Comparison of ENCODE assay signal across 1 cellular context in genomic region chr5:68565427-68565826, GRCh38.
TF ChIP-seq lines count a peak whose summit lies in the region.

No MANE protein-coding gene starts in this region.

TF ChIP-seq in GM23338, 12 proteins besides CTCF, POLR2A, EP300 and RAD21 (continued from another document):
- TF ChIP-seq ZNF462 (CRISPR knock-in tag; IDR thresholded peaks at IDR 0.05) (no peak), CREB1 (CRISPR knock-in tag; IDR thresholded peaks at IDR 0.05; ENCODE audit: low read depth) (no peak), ETS1 (IDR thresholded peaks at IDR 0.05) (no peak), POLR2AphosphoS5 (IDR thresholded peaks at IDR 0.05; ENCODE audit: low read depth) (no peak), NANOG (IDR thresholded peaks at IDR 0.05; ENCODE audit: borderline replicate concordance) (no peak), REST (IDR thresholded peaks at IDR 0.05; ENCODE audit: unreplicated experiment) (no peak)
